ENCODE assay signal across 20 cellular contexts in the genomic region with DNA sequence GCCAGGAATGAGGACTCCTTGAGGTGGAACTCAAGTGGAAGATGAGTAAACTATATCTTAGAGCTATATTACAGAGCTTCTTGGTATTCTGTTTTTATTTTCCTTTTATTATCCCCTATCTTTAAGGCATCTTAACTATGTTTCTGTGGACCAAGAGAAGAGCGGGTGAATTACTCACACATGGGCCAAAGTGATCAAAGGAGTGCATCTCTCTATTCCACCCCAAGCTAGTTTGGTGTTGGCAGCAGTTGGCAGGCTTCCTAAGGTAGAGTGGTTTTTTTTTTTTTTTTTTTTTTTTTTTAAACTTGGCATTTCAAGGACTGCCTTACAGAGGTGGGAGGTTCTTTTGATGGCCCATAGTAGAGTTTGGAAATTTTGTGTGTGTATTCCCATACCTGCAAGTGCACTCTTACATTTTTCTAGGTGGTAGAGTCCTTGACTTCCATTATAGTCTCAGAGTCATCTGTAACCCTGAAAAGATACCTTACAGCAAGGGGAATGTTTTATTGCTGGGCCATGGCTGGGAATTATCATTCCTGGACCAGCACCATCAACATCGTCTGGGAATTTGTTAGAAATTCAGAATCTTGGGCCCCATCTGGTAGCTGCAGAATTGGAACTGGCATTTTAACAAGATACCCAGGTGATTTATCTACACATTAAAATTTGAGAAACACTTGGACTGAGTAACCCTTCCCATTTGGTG. TPM values are rescaled to one million over a fixed set of nuclear protein-coding genes. Genes with fewer than 3 reads are reported as not detected.
DNase-seq lines count a peak whose midpoint lies in the region; ATAC-seq and TF ChIP-seq lines count a peak whose summit lies in the region.
"Had no signal": no experiment of that assay in that cellular context is flagged by ENCODE, and none has a peak within 500 bp of the region (broad histone marks: within the 10 kb centered on the region; RNA-seq: fewer than 3 reads in every experiment).

No MANE protein-coding gene starts in this region.

- no peaks in the 10 kb centered on the region for H4K20me1 ChIP-seq in hepatocyte (ENCODE audit: insufficient read depth, poor library complexity, severe bottlenecking)

- POLR2A ChIA-PET in activated CD4-positive, alpha-beta T cell treated with anti-CD3 and anti-CD28 coated beads for 36 hours (lab: Charles Lee): interaction anchor here (1.5 kb wide), 1 partner anchor 21 kb away, joined by 8 read pairs; no protein-coding TSS in a partner anchor
- POLR2A ChIA-PET in GM10248 (lab: Yijun Ruan, JAX): no interaction called here

- no peak overlapping the region for H2AFZ ChIP-seq in hepatocyte

- no peaks in the 10 kb centered on the region for H3K27me3 Mint-ChIP-seq in activated CD4-positive, alpha-beta T cell treated with anti-CD3 and anti-CD28 coated beads for 36 hours
- H3K27me3 Mint-ChIP-seq: stimulated activated naive CD8-positive, alpha-beta T cell treated with anti-CD3 and anti-CD28 coated beads, Interleukin-15, Interleukin-2, amounts not matched to agents 100 ng/mL and 50 ng/mL, for 24 hours had no signal

- H3K4me1 ChIP-seq in hepatocyte (ENCODE audit: insufficient read depth): peaks cover 37% of the 10 kb centered on the region

- H3K9me3 Mint-ChIP-seq in activated CD4-positive, alpha-beta T cell treated with anti-CD3 and anti-CD28 coated beads for 36 hours (ENCODE audit: low read depth): peaks cover 1% of the 10 kb centered on the region

- H3K4me2 ChIP-seq in hepatocyte: peak overlapping the region; percentile 39

- no peaks in the 10 kb centered on the region for H3K9me3 ChIP-seq in hepatocyte (ENCODE audit: low read depth)
- H3K9me3 ChIP-seq: MG63, ovary, upper lobe of left lung had no signal

- H3K4me3 Mint-ChIP-seq in activated CD4-positive, alpha-beta T cell treated with anti-CD3 and anti-CD28 coated beads for 36 hours: no peak overlapping the region

- no peak for DNase-seq in activated CD4-positive, alpha-beta T cell treated with anti-CD3 and anti-CD28 coated beads for 36 hours
- DNase-seq in activated CD4-positive, alpha-beta T cell treated with anti-CD3 and anti-CD28 coated beads, Interleukin-2, amount 50 U/mL, for 48 hours: no peak
- DNase-seq in EH (ENCODE audit: low read depth) (peak; percentile 47), RPMI7951 (ENCODE audit: low read depth) (peak; percentile 33), hepatocyte (ENCODE audit: low spot score) (no peak), posterior vena cava (ENCODE audit: low spot score) (no peak), GM10248 (ENCODE audit: extremely low spot score) (no peak)
- DNase-seq: ACHN; activated CD4-positive, alpha-beta T cell treated with anti-CD3 and anti-CD28 coated beads for 1 hour; central memory CD4-positive, alpha-beta T cell; effector memory CD4-positive, alpha-beta T cell; MG63; NCI-H1694 treated with DMSO at 0.1 percent for 48 hours; NCI-H446; ovary; sigmoid colon; SJCRH30; upper lobe of left lung had no signal

- H3K9me2 ChIP-seq in hepatocyte (replicated peaks; ENCODE audit: insufficient read depth): no peaks in the 10 kb centered on the region

- no peaks in the 10 kb centered on the region for H3K36me3 ChIP-seq in hepatocyte (replicated peaks; ENCODE audit: insufficient read depth, low read depth)
- H3K36me3 ChIP-seq: MG63, ovary, sigmoid colon, SJCRH30, upper lobe of left lung had no signal

- TF ChIP-seq CTCF in hepatocyte (IDR thresholded peaks at IDR 0.05; ENCODE audit: poor library complexity) (no peak), GM10248 (IDR thresholded peaks at IDR 0.05; ENCODE audit: control extremely low read depth, extremely low read depth, low read depth, missing control alignments) (no peak)

- no peaks in the 10 kb centered on the region for H3K27me3 ChIP-seq in hepatocyte
- H3K27me3 ChIP-seq: MG63, ovary, sigmoid colon, SJCRH30, upper lobe of left lung had no signal

- ATAC-seq in activated CD4-positive, alpha-beta T cell treated with anti-CD3 and anti-CD28 coated beads for 36 hours: no peak
- ATAC-seq in GM19035 (IDR thresholded peaks at IDR 0.05; ENCODE audit: unreplicated experiment): no peak

- no peak overlapping the region for H3K4me3 ChIP-seq in hepatocyte
- H3K4me3 ChIP-seq: MG63, ovary, sigmoid colon, SJCRH30, upper lobe of left lung had no signal

- intact Hi-C loops in activated CD4-positive, alpha-beta T cell treated with anti-CD3 and anti-CD28 coated beads for 36 hours (cut with DNase I, micrococcal nuclease): loop anchor here in 1 of 2 experiments (10.0 kb wide), 3 partner anchors 784 to 1216 kb away; a partner anchor contains a TSS
- intact Hi-C loops in posterior vena cava (cut with DNase I): no loop called here

- H3K36me3 Mint-ChIP-seq in activated CD4-positive, alpha-beta T cell treated with anti-CD3 and anti-CD28 coated beads for 36 hours (ENCODE audit: low read depth): peaks cover 6% of the 10 kb centered on the region

- 69% methylated on average over 2 of the region's 2 CpGs for WGBS in hepatocyte (ENCODE audit: low lambda C conversion rate, missing lambda C conversion rate)

- peak overlapping the region; percentile 73 for H3K27ac Mint-ChIP-seq in activated CD4-positive, alpha-beta T cell treated with anti-CD3 and anti-CD28 coated beads for 36 hours

- CTCF ChIA-PET in activated CD4-positive, alpha-beta T cell treated with anti-CD3 and anti-CD28 coated beads for 36 hours (lab: Charles Lee): interaction anchor here (0.5 to 2.3 kb wide), 11 partner anchors 10 to 1145 kb away, joined by 3 to 17 read pairs (median 4); a partner anchor contains a TSS
- CTCF ChIA-PET in GM10248 (lab: Yijun Ruan, JAX): interaction anchor here (1.3 to 1.4 kb wide), 2 partner anchors 24 to 109 kb away, joined by 3 read pairs; no protein-coding TSS in a partner anchor

- peaks cover 74% of the 10 kb centered on the region for H3K4me1 Mint-ChIP-seq in activated CD4-positive, alpha-beta T cell treated with anti-CD3 and anti-CD28 coated beads for 36 hours

- peak overlapping the region; percentile 86 for H3K27ac ChIP-seq in hepatocyte
- H3K27ac ChIP-seq: ovary, SJCRH30, upper lobe of left lung had no signal

- peaks cover 33% of the 10 kb centered on the region for H3K79me2 ChIP-seq in hepatocyte

RNA-seq across cellular contexts. Expression of a gene that starts 51.0 kb away (rescaled TPM):
- total RNA-seq in activated CD4-positive, alpha-beta T cell treated with anti-CD3 and anti-CD28 coated beads for 36 hours: 10 to 100 TPM; 12.8 to 15.4 TPM
- total RNA-seq in RPMI7951 (2014; rRNA removed; shearing (Covaris generic)): 1.1 and 1.4 TPM in 2 replicates
- 16.5 and 20.0 TPM in 2 replicates for total RNA-seq in hepatocyte
- polyA plus RNA-seq in hepatocyte: 11.7 and 19.8 TPM in 2 replicates
- 10 to 100 TPM; 31.8 to 39.5 TPM for total RNA-seq in posterior vena cava

Comparison
In these comparisons a context has a peak if more than half of its experiments do, and no peak if none do; other contexts are left out.
1. DNase-seq: peak in EH (single experiment) and RPMI7951 (single experiment); none in activated CD4-positive, alpha-beta T cell treated with anti-CD3 and anti-CD28 coated beads for 36 hours (single experiment), activated CD4-positive, alpha-beta T cell treated with anti-CD3 and anti-CD28 coated beads, Interleukin-2, amount 50 U/mL, for 48 hours (0 of 2), hepatocyte (single experiment), posterior vena cava (single experiment) and GM10248 (single experiment).